13 cellular contexts compared by ENCODE assay signal in genomic region chr17:1030684-1031557, GRCh38. TPM values are rescaled to one million over a fixed set of nuclear protein-coding genes. Genes with fewer than 3 reads are reported as not detected.
DNase-seq lines count a peak whose midpoint lies in the region; ATAC-seq lines count a peak whose summit lies in the region.
"Had no signal": no experiment of that assay in that cellular context is flagged by ENCODE, and none has a peak within 500 bp of the region (broad histone marks: within the 10 kb centered on the region; RNA-seq: fewer than 3 reads in every experiment).

No MANE protein-coding gene starts in this region.

- DNase-seq in COLO829 (ENCODE audit: low spot score) (peak; percentile 2), sciatic nerve (ENCODE audit: low spot score) (no peak), middle frontal gyrus (ENCODE audit: extremely low spot score, low spot score) (no peak), HuH-7.5 (ENCODE audit: low spot score) (no peak)
- no peak for DNase-seq in activated effector memory CD4-positive, alpha-beta T cell treated with Interleukin-2 at 50 U/mL for 16 hours
- DNase-seq: activated naive CD8-positive, alpha-beta T cell treated with anti-CD3 and anti-CD28 coated beads, Interleukin-2, amount 10 ng/mL, durations not matched to agents 7 days and 5 days; AML-193; NCI-H510A treated with DMSO at 0.1 percent for 48 hours had no signal

- peak overlapping the region; percentile 60 for H3K27ac ChIP-seq in cingulate gyrus (ENCODE audit: low read depth, low read length)

- ATAC-seq in sciatic nerve: peak; percentile 44
- no peak for ATAC-seq in GM18873 (IDR thresholded peaks at IDR 0.05; ENCODE audit: low FRiP score, unreplicated experiment)

- peak overlapping the region; percentile 34; the same call in 1 of the 2 replicates for H3K4me3 ChIP-seq in iPS-18c (ENCODE audit: insufficient read depth, low read depth, low read length)
- H3K4me3 ChIP-seq: HAP-1, left lung had no signal

- H3K9me3 ChIP-seq in iPS-18c (ENCODE audit: control insufficient read depth, insufficient read depth, low read length): no peaks in the 10 kb centered on the region
- H3K9me3 ChIP-seq: HAP-1, left lung had no signal

- intact Hi-C loops in sciatic nerve (cut with DNase I): no loop called here

RNA-seq across cellular contexts. Expression of gene TIMM22, which starts 34.0 kb away (rescaled TPM):
- total RNA-seq in sciatic nerve: 9.3 TPM

RNA-seq across cellular contexts. Expression of gene NXN, which starts 51.3 kb away (rescaled TPM):
- total RNA-seq in sciatic nerve: 44.3 TPM
